Comparison of ENCODE assay signal across 8 cellular contexts in the genomic region with DNA sequence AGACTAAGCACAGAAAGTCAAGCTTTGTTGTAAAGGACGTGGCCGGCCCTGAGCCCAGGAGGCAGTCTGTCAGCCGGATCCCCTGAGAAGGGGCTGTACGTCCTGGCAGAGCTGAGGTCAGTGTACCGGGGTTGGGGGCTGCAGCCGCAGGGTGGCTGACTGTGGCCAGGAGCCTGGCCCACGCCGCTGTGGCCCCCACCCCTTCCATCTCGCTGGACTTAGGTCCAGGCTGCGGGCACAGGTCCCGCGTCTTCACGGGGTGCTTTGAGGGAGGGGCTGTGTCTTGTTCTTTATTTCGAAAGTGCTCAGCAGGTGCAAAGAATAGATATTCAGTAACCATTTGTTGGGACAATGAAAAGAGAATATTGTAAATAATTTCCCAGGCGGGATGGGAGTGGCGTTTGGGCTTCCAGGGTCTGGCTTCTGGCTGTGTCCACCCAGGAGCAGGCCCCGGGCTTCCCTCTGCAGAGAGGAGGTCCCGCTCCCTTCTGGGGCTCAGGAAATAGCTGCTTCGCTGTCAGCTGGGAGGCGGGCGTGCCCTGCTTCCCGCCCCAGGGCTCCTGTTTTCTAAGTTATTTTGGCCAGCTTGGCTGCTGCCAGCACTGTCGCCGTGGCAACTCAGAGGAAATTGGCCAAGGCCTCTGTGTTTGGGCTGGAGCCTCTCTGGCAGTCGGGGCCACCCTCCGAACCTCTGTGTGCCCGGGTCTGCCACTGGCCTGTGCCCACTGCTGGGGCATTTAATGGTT. TPM values are rescaled to one million over a fixed set of nuclear protein-coding genes. Genes with fewer than 3 reads are reported as not detected.
A peak's percentile ranks its signal among the peaks of the same experiment; 100 is the strongest.
DNase-seq lines count a peak whose midpoint lies in the region; ATAC-seq and TF ChIP-seq lines count a peak whose summit lies in the region.

No MANE protein-coding gene starts in this region.

- TF ChIP-seq POLR2A in breast epithelium (IDR thresholded peaks at IDR 0.05) (no peak), tibial nerve (IDR thresholded peaks at IDR 0.05) (peak in 1 of 2 donors; percentile 32)

- H3K4me1 Mint-ChIP-seq in stimulated activated naive CD8-positive, alpha-beta T cell treated with anti-CD3 and anti-CD28 coated beads, Interleukin-15, Interleukin-2, amounts not matched to agents 100 ng/mL and 50 ng/mL, for 24 hours (ENCODE audit: low read depth): peaks cover 76% of the 10 kb centered on the region

- peak overlapping the region; percentile 83 for H3K4me3 Mint-ChIP-seq in stimulated activated naive CD8-positive, alpha-beta T cell treated with anti-CD3 and anti-CD28 coated beads, Interleukin-15, Interleukin-2, amounts not matched to agents 100 ng/mL and 50 ng/mL, for 24 hours

- peak; percentile 34 to 76 for TF ChIP-seq EP300 in tibial nerve (IDR thresholded peaks at IDR 0.05)

- H3K9me3 Mint-ChIP-seq in stimulated activated naive CD8-positive, alpha-beta T cell treated with anti-CD3 and anti-CD28 coated beads, Interleukin-15, Interleukin-2, amounts not matched to agents 100 ng/mL and 50 ng/mL, for 24 hours: no peaks in the 10 kb centered on the region

- 18 to 22% methylated on average over 27 of the region's 27 CpGs for WGBS in tibial nerve, 2 donors

- H3K27ac ChIP-seq in breast epithelium (peak overlapping the region; percentile 43 to 68), lower lobe of right lung (peak overlapping the region; percentile 76), tibial nerve (peak overlapping the region; percentile 19 to 98 (median 94))

- intact Hi-C loops in breast epithelium (cut with DNase I; ENCODE audit: low total_unique reads) (loop anchor here (10.0 kb wide), 2 partner anchors 72 to 122 kb away; no protein-coding TSS in a partner anchor), lower lobe of right lung (cut with DNase I) (no loop called here)

- H3K4me1 ChIP-seq in breast epithelium (no peaks in the 10 kb centered on the region), lower lobe of right lung (peaks cover 64% of the 10 kb centered on the region), tibial nerve (peaks cover 3 to 81% (median 41%) of the 10 kb centered on the region in 4 donors)

- no peak for DNase-seq in stimulated activated naive CD8-positive, alpha-beta T cell treated with anti-CD3 and anti-CD28 coated beads, Interleukin-15, Interleukin-2, amounts not matched to agents 100 U/mL and 50 U/mL, for 24 hours
- peak; percentile 63 to 78 for DNase-seq in breast epithelium (ENCODE audit: low spot score in 2 of 2)
- peak; percentile 78 for DNase-seq in lower lobe of right lung
- DNase-seq in tibial nerve (ENCODE audit: low spot score in 2 of 2): peak; percentile 67 to 71
- DNase-seq in NCI-H345 treated with DMSO at 0.1 percent for 48 hours (lab: John Stamatoyannopoulos, UW; ENCODE audit: unreplicated experiment): no peak

- no peaks in the 10 kb centered on the region for H3K27me3 Mint-ChIP-seq in stimulated activated naive CD8-positive, alpha-beta T cell treated with anti-CD3 and anti-CD28 coated beads, Interleukin-15, Interleukin-2, amounts not matched to agents 100 ng/mL and 50 ng/mL, for 24 hours

- H3K4me3 ChIP-seq in breast epithelium (peak overlapping the region; percentile 1 to 56 (median 18)), lower lobe of right lung (peak overlapping the region; percentile 27), tibial nerve (peak overlapping the region in 2 of 4 donors; percentile 14 to 30)

- peaks cover 71% of the 10 kb centered on the region for H3K36me3 Mint-ChIP-seq in stimulated activated naive CD8-positive, alpha-beta T cell treated with anti-CD3 and anti-CD28 coated beads, Interleukin-15, Interleukin-2, amounts not matched to agents 100 ng/mL and 50 ng/mL, for 24 hours (ENCODE audit: low read depth)

- ATAC-seq in stimulated activated naive CD8-positive, alpha-beta T cell treated with anti-CD3 and anti-CD28 coated beads, Interleukin-15, Interleukin-2, amounts not matched to agents 100 U/mL and 50 U/mL, for 24 hours: no peak
- ATAC-seq in lower lobe of right lung (peak; percentile 32 to 33), GM18511 (IDR thresholded peaks at IDR 0.05; ENCODE audit: unreplicated experiment) (no peak), HG03432 (IDR thresholded peaks at IDR 0.05; ENCODE audit: unreplicated experiment) (no peak)

- H3K27me3 ChIP-seq in breast epithelium (no peaks in the 10 kb centered on the region), lower lobe of right lung (ENCODE audit: low read depth) (no peaks in the 10 kb centered on the region), tibial nerve (no peaks in the 10 kb centered on the region)

- TF ChIP-seq CTCF in breast epithelium (IDR thresholded peaks at IDR 0.05) (no peak), lower lobe of right lung (IDR thresholded peaks at IDR 0.05) (no peak), tibial nerve (IDR thresholded peaks at IDR 0.05) (no peak)

- no peaks in the 10 kb centered on the region for H3K36me3 ChIP-seq in breast epithelium
- no peaks in the 10 kb centered on the region for H3K36me3 ChIP-seq in lower lobe of right lung
- H3K36me3 ChIP-seq in tibial nerve: peaks cover 0 to 5% (median 0%) of the 10 kb centered on the region in 3 donors

- H3K27ac Mint-ChIP-seq in stimulated activated naive CD8-positive, alpha-beta T cell treated with anti-CD3 and anti-CD28 coated beads, Interleukin-15, Interleukin-2, amounts not matched to agents 100 ng/mL and 50 ng/mL, for 24 hours: peak overlapping the region; percentile 97

- H3K9me3 ChIP-seq in breast epithelium (no peaks in the 10 kb centered on the region), lower lobe of right lung (no peaks in the 10 kb centered on the region), tibial nerve (no peaks in the 10 kb centered on the region)

RNA-seq across cellular contexts. Expression of gene NFATC1, which starts 7.4 kb away (rescaled TPM):
- total RNA-seq in breast epithelium: 10 to 100 TPM; 10.9 to 18.0 (median 12.9) TPM
- 21.4 TPM for total RNA-seq in lower lobe of right lung
- 10 to 100 TPM; 33.7 to 48.6 (median 37.8) TPM for total RNA-seq in tibial nerve

Comparison
In these comparisons a context has a peak if more than half of its experiments do, and no peak if none do; other contexts are left out.
1. ATAC-seq: peak in lower lobe of right lung (2 of 2); none in stimulated activated naive CD8-positive, alpha-beta T cell treated with anti-CD3 and anti-CD28 coated beads, Interleukin-15, Interleukin-2, amounts not matched to agents 100 U/mL and 50 U/mL, for 24 hours (single experiment), GM18511 (single experiment) and HG03432 (single experiment).
2. DNase-seq: peak in breast epithelium (2 of 2), lower lobe of right lung (single experiment) and tibial nerve (2 of 2); none in stimulated activated naive CD8-positive, alpha-beta T cell treated with anti-CD3 and anti-CD28 coated beads, Interleukin-15, Interleukin-2, amounts not matched to agents 100 U/mL and 50 U/mL, for 24 hours (single experiment) and NCI-H345 treated with DMSO at 0.1 percent for 48 hours (single experiment).
3. Peak in every context shown above with its lines, with median percentiles within 50 percentile points of each other: H3K27ac ChIP-seq.